ENCODE assay signal across 9 cellular contexts in the genomic region with DNA sequence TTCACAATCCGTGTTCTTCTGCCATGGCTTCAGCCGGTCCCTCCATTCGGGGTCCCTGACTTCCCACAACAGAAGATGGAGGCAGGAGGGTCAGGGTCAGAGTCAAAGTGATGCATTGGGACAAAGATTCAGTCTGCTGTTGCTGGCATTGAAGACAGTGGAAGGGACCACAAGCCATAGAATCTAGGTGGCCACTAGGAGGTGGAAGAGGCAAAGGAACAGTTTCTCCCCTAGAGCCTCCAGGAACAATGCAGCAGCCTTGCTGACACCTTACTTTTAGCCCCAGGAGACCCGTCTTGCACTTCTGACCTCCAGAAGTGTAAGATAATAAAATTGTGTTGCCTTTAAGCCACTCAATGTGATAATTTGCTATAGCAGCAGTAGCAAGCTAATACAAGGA. TPM values are rescaled to one million over a fixed set of nuclear protein-coding genes. Genes with fewer than 3 reads are reported as not detected.
A peak's percentile ranks its signal among the peaks of the same experiment; 100 is the strongest.
DNase-seq lines count a peak whose midpoint lies in the region; ATAC-seq and TF ChIP-seq lines count a peak whose summit lies in the region.
"Had no signal": no experiment of that assay in that cellular context is flagged by ENCODE, and none has a peak within 500 bp of the region (broad histone marks: within the 10 kb centered on the region; RNA-seq: fewer than 3 reads in every experiment).

No MANE protein-coding gene starts in this region.

- CTCF ChIA-PET in Calu3 (lab: Charles Lee) = no interaction called here
- CTCF ChIA-PET in OCI-LY7 (lab: Charles Lee; ENCODE audit: unreplicated experiment) = no interaction called here

- H3K4me3 ChIP-seq in HL-60 (replicated peaks; ENCODE audit: insufficient read depth, low read length) = no peak overlapping the region
- no peak overlapping the region for H3K4me3 ChIP-seq in OCI-LY7 (ENCODE audit: low read depth, low read length, poor library complexity, severe bottlenecking)
- H3K4me3 ChIP-seq in fibroblast of lung (replicated peaks in 1 of 4; ENCODE audit: control extremely low read depth in 1 of 4, insufficient read depth in 1 of 4, low read depth in 3 of 4, low read length in 4 of 4) = no peak overlapping the region
- no peak overlapping the region for H3K4me3 ChIP-seq in effector memory CD4-positive, alpha-beta T cell (ENCODE audit: insufficient read depth, low read depth, low read length, poor library complexity, severe bottlenecking)

- peaks cover 6% of the 10 kb centered on the region; the same call in 1 of the 2 replicates for H3K9me3 ChIP-seq in OCI-LY7 (ENCODE audit: low read length)
- H3K9me3 ChIP-seq in fibroblast of lung (ENCODE audit: control insufficient read depth, insufficient read depth, low read depth, low read length) = no peaks in the 10 kb centered on the region
- H3K9me3 ChIP-seq in effector memory CD4-positive, alpha-beta T cell (ENCODE audit: control insufficient read depth, low read length) = no peaks in the 10 kb centered on the region

- TF ChIP-seq CTCF in Calu3 (IDR thresholded peaks at IDR 0.05; ENCODE audit: unreplicated experiment) (peak; percentile 25), HL-60 (IDR thresholded peaks at IDR 0.05; ENCODE audit: insufficient read depth, low read length) (peak; percentile 42), OCI-LY7 (conservative IDR thresholded peaks at IDR 0.05; ENCODE audit: low read length) (peak; percentile 80), fibroblast of lung (conservative IDR thresholded peaks at IDR 0.05 in 1 of 2, IDR thresholded peaks at IDR 0.05 in 1 of 2; ENCODE audit: low read depth in 1 of 2, low read length in 2 of 2) (peak; percentile 34 to 39)

- H3K9ac ChIP-seq in fibroblast of lung (ENCODE audit: insufficient read depth, low read length) = no peak overlapping the region

- intact Hi-C loops in Calu3 (cut with micrococcal nuclease; ENCODE audit: unreplicated experiment) = no loop called here
- intact Hi-C loops in OCI-LY7 (cut with micrococcal nuclease; ENCODE audit: unreplicated experiment) = loop anchor here (5.0 kb wide), 1 partner anchor 274 kb away; no protein-coding TSS in a partner anchor

- H3K36me3 ChIP-seq in OCI-LY7 (ENCODE audit: insufficient read depth, low read length) (peaks cover 12% of the 10 kb centered on the region), fibroblast of lung (ENCODE audit: control insufficient read depth, insufficient read depth, low read length) (no peaks in the 10 kb centered on the region)
- no peaks in the 10 kb centered on the region for H3K36me3 ChIP-seq in effector memory CD4-positive, alpha-beta T cell (ENCODE audit: control insufficient read depth, insufficient read depth, low read length)

- H4K20me1 ChIP-seq in OCI-LY7 (ENCODE audit: insufficient read depth, low read length) (no peaks in the 10 kb centered on the region), fibroblast of lung (ENCODE audit: control insufficient read depth, extremely low read depth, insufficient read depth, low read length) (no peaks in the 10 kb centered on the region)

- no peaks in the 10 kb centered on the region for H3K27me3 Mint-ChIP-seq in Calu3 (ENCODE audit: unreplicated experiment)
- H3K27me3 Mint-ChIP-seq: naive B cell had no signal

- ATAC-seq in GM18907 (IDR thresholded peaks at IDR 0.05; ENCODE audit: unreplicated experiment) (no peak), GM18909 (IDR thresholded peaks at IDR 0.05; ENCODE audit: poor library complexity, unreplicated experiment) (no peak)

- no peaks in the 10 kb centered on the region for H3K79me2 ChIP-seq in OCI-LY7 (ENCODE audit: insufficient read depth, low read depth, low read length)
- no peaks in the 10 kb centered on the region for H3K79me2 ChIP-seq in fibroblast of lung (ENCODE audit: control insufficient read depth, insufficient read depth, low read length)

- DNase-seq in Calu3 (peak; percentile 37), HL-60 (ENCODE audit: low read depth in 1 of 2, low spot score in 1 of 2) (peak in 1 of 2 experiments; percentile 37), OCI-LY7 (ENCODE audit: low spot score) (peak; percentile 77), fibroblast of lung (ENCODE audit: low read depth in 2 of 2) (peak in 1 of 2 donors; percentile 12), retina (no peak)
- DNase-seq in effector memory CD4-positive, alpha-beta T cell = no peak
- DNase-seq: naive B cell had no signal

- no peaks in the 10 kb centered on the region for H3K9me2 ChIP-seq in OCI-LY7 (ENCODE audit: insufficient read depth, low read length)

- H3K4me1 ChIP-seq in OCI-LY7 (ENCODE audit: insufficient read depth, low read length, poor library complexity, severe bottlenecking) (peaks cover 50% of the 10 kb centered on the region), fibroblast of lung (ENCODE audit: control insufficient read depth, extremely low read depth, insufficient read depth, low read length) (no peaks in the 10 kb centered on the region)
- peaks cover 7% of the 10 kb centered on the region for H3K4me1 ChIP-seq in effector memory CD4-positive, alpha-beta T cell (ENCODE audit: control insufficient read depth, insufficient read depth, low read length, poor library complexity, severe bottlenecking)

- no peaks in the 10 kb centered on the region for H3K9me3 Mint-ChIP-seq in Calu3 (ENCODE audit: low read depth, unreplicated experiment)

- no peak overlapping the region for H3K27ac ChIP-seq in HL-60 (replicated peaks)
- H3K27ac ChIP-seq in OCI-LY7 (ENCODE audit: low read depth, low read length, poor library complexity, severe bottlenecking) = no peak overlapping the region
- H3K27ac ChIP-seq in fibroblast of lung (ENCODE audit: insufficient read depth, low read length) = no peak overlapping the region
- H3K27ac ChIP-seq in effector memory CD4-positive, alpha-beta T cell (ENCODE audit: insufficient read depth, low read length, poor library complexity, severe bottlenecking) = no peak overlapping the region

- H3K27me3 ChIP-seq in HL-60 (ENCODE audit: insufficient read depth, poor library complexity, severe bottlenecking) (no peaks in the 10 kb centered on the region), fibroblast of lung (ENCODE audit: control insufficient read depth, insufficient read depth, low read length) (no peaks in the 10 kb centered on the region)
- no peaks in the 10 kb centered on the region for H3K27me3 ChIP-seq in effector memory CD4-positive, alpha-beta T cell (replicated peaks; ENCODE audit: control insufficient read depth, insufficient read depth, low read length, poor library complexity, severe bottlenecking)

- BruUV-seq in Calu3 (replicated peaks; lab: Mats Ljungman, UMichigan) (no TSS peak), OCI-LY7 (replicated peaks; lab: Mats Ljungman, UMichigan) (no TSS peak)

- H3K4me1 Mint-ChIP-seq in Calu3 (ENCODE audit: low read depth, unreplicated experiment) = peaks cover 17% of the 10 kb centered on the region

- POLR2A ChIA-PET in OCI-LY7 (lab: Charles Lee) = interaction anchor here (0.7 kb wide), 1 partner anchor 12 kb away, joined by 7 read pairs; no protein-coding TSS in a partner anchor

- H3K4me2 ChIP-seq in OCI-LY7 (ENCODE audit: low read length) = no peak overlapping the region
- no peak overlapping the region for H3K4me2 ChIP-seq in fibroblast of lung (ENCODE audit: extremely low read depth, insufficient read depth, low read length)

- no peak overlapping the region for H3K27ac Mint-ChIP-seq in Calu3 (ENCODE audit: unreplicated experiment)
- H3K27ac Mint-ChIP-seq: naive B cell had no signal

- peaks cover 12% of the 10 kb centered on the region for H3K36me3 Mint-ChIP-seq in Calu3 (ENCODE audit: insufficient read depth, unreplicated experiment)

- no peak overlapping the region for H3K4me3 Mint-ChIP-seq in Calu3 (ENCODE audit: low read depth, unreplicated experiment)
- H3K4me3 Mint-ChIP-seq: naive B cell had no signal

- H2AFZ ChIP-seq in OCI-LY7 (ENCODE audit: low read length) (no peak overlapping the region), fibroblast of lung (ENCODE audit: low read length) (no peak overlapping the region)

RNA-seq across cellular contexts. Expression of gene MFSD11, which starts 55.9 kb away (rescaled TPM):
- 21.4 and 23.9 TPM in 2 replicates for total RNA-seq in Calu3 (2022)
- 52.6 and 55.1 TPM in 2 replicates for total RNA-seq in OCI-LY7 (2014; rRNA removed; shearing (Covaris generic))
- total RNA-seq in OCI-LY7 (2022) = 63.1 and 68.4 TPM in 2 replicates
- total RNA-seq in fibroblast of lung = 15.7 and 31.4 TPM in 2 replicates
- 20.1 and 22.4 TPM in 2 replicates for polyA plus RNA-seq in fibroblast of lung
- polyA plus RNA-seq in fibroblast of lung (2012) = 14.7 and 15.3 TPM in 2 replicates
- polyA minus RNA-seq in fibroblast of lung (ENCODE audit: low replicate concordance) = 15.4 and 23.3 TPM in 2 replicates

RNA-seq across cellular contexts. Expression of gene SRSF2, which starts 56.6 kb away (rescaled TPM):
- total RNA-seq in Calu3 (2022) (238 and 241 TPM in 2 replicates), OCI-LY7 (2022) (619 and 683 TPM in 2 replicates), fibroblast of lung (59.6 and 77.5 TPM in 2 replicates)
- total RNA-seq in OCI-LY7 (2014; rRNA removed; shearing (Covaris generic)) = 1,143 and 2,207 TPM in 2 replicates
- polyA plus RNA-seq in fibroblast of lung = 203 and 238 TPM in 2 replicates
- 156 and 211 TPM in 2 replicates for polyA plus RNA-seq in fibroblast of lung (2012)
- polyA minus RNA-seq in fibroblast of lung (ENCODE audit: low replicate concordance) = 72.2 and 86.0 TPM in 2 replicates

Comparison
In these comparisons a context has a peak if more than half of its experiments do, and no peak if none do; other contexts are left out.
1. DNase-seq: peak in Calu3 (single experiment) and OCI-LY7 (single experiment); none in effector memory CD4-positive, alpha-beta T cell (0 of 3) and retina (single experiment).
2. CTCF ChIP-seq: peak in every context shown above with its lines; median percentile 80 in OCI-LY7; 42 in HL-60; 36 in fibroblast of lung; 25 in Calu3.